Comparison of ENCODE assay signal across 1 cellular context in the genomic region with DNA sequence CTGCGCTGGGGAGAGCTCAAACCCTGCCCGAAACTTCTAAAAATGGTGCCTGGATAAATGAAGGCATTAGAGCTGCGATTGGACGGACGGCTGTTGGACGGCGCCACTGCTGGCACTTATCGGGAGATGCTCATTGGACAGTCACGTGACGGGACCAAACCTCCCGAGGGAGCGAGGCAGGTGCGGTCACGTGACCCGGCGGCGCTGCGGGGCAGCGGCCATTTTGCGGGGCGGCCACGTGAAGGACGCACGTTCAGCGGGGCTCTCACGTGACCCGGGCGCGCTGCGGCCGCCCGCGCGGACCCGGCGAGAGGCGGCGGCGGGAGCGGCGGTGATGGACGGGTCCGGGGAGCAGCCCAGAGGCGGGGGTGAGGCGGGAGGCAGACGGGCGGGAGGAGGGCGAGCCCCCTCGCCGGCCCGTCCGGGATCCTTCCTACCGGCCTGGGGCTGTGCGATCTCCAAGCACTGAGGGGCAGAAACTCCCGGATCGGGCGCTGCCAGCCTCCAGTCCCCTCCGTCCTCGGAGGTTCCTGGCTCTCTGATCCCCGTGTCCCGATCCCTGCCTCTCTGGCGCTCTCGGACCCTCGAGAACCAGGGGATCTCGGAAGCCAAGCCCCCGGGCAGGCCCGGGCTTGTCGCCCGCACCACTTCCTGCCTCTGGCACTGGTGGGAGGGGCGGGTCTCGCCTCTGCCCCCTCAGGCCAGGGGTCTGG.
TF ChIP-seq lines count a peak whose summit lies in the region.

A gene (plus strand): TSS at position 281 of the 713 bp plus-strand sequence. CDS start 54 bp downstream, at position 335.

TF ChIP-seq in K562, 482 proteins besides CTCF, POLR2A, EP300 and RAD21 (continued from another document and continues in another):
- TF ChIP-seq MYNN (IDR thresholded peaks at IDR 0.05) (no peak), MYNN (CRISPR knock-in tag; IDR thresholded peaks at IDR 0.05) (no peak), NR1H2 (CRISPR knock-in tag; IDR thresholded peaks at IDR 0.05) (no peak), ZNF174 (CRISPR knock-in tag; IDR thresholded peaks at IDR 0.05) (no peak), TRIM24 (IDR thresholded peaks at IDR 0.05) (peak in 1 of 2 experiments; percentile 60; a peak in 2 of 4 replicates), RBBP5 (IDR thresholded peaks at IDR 0.05; ENCODE audit: borderline replicate concordance, insufficient read depth, low read length, poor library complexity, severe bottlenecking) (peak; percentile 55), ESRRA (IDR thresholded peaks at IDR 0.05; ENCODE audit: borderline replicate concordance, low read depth) (peak; percentile 77; the same call in 1 of the 2 replicates), EZH2 (IDR thresholded peaks at IDR 0.05; ENCODE audit: borderline replicate concordance, low read depth, low read length) (no peak), GATAD2A (IDR thresholded peaks at IDR 0.05) (no peak), NFXL1 (CRISPR knock-in tag; IDR thresholded peaks at IDR 0.05) (no peak), ZNF140 (CRISPR knock-in tag; IDR thresholded peaks at IDR 0.05) (no peak), MECOM (CRISPR knock-in tag; IDR thresholded peaks at IDR 0.05) (peak; percentile 81), ZNF212 (CRISPR knock-in tag; IDR thresholded peaks at IDR 0.05) (no peak), TAF7 (tag; IDR thresholded peaks at IDR 0.05) (no peak), ZNF282 (CRISPR knock-in tag; IDR thresholded peaks at IDR 0.05) (no peak), EP400 (IDR thresholded peaks at IDR 0.05) (peak; percentile 70; the same call in 1 of the 2 replicates), EGR1 (conservative IDR thresholded peaks at IDR 0.05) (peak; percentile 80), ETV1 (tag; conservative IDR thresholded peaks at IDR 0.05; ENCODE audit: low read depth) (peak; percentile 36; the same call in 1 of the 2 replicates), ZNF239 (CRISPR knock-in tag; IDR thresholded peaks at IDR 0.05) (peak; percentile 47; the same call in 1 of the 2 replicates), NR2F6 (CRISPR knock-in tag; IDR thresholded peaks at IDR 0.05) (peak; percentile 6; the same call in 1 of the 2 replicates), SREBF1 (IDR thresholded peaks at IDR 0.05; ENCODE audit: borderline replicate concordance, low read depth, low read length) (peak; percentile 95), SIN3B (IDR thresholded peaks at IDR 0.05; ENCODE audit: low read depth) (peak; percentile 86), KLF6 (CRISPR knock-in tag; IDR thresholded peaks at IDR 0.05; ENCODE audit: borderline replicate concordance) (peak; percentile 69), ZZZ3 (IDR thresholded peaks at IDR 0.05) (no peak), SMAD4 (CRISPR knock-in tag; conservative IDR thresholded peaks at IDR 0.05) (peak; percentile 83), POLR2G (IDR thresholded peaks at IDR 0.05; ENCODE audit: low read depth, low read length) (peak; percentile 82), ZNF644 (tag; IDR thresholded peaks at IDR 0.05; ENCODE audit: low read depth) (peak; percentile 85; the same call in 1 of the 2 replicates), YBX1 (IDR thresholded peaks at IDR 0.05) (no peak), HDAC3 (IDR thresholded peaks at IDR 0.05; ENCODE audit: borderline replicate concordance, partially characterized antibody) (no peak), ARHGAP35 (IDR thresholded peaks at IDR 0.05; ENCODE audit: partially characterized antibody) (no peak), ZEB2 (IDR thresholded peaks at IDR 0.05) (0 out of 2 replicates have a peak, but pooled peaks have one; percentile 35), ZNF354B (CRISPR knock-in tag; IDR thresholded peaks at IDR 0.05) (no peak), ZKSCAN1 (IDR thresholded peaks at IDR 0.05; ENCODE audit: low read depth, low read length) (no peak), TARDBP (IDR thresholded peaks at IDR 0.05) (peak; percentile 70; the same call in 1 of the 2 replicates), TCF3 (CRISPR knock-in tag; IDR thresholded peaks at IDR 0.05) (peak; percentile 53), RBM25 (IDR thresholded peaks at IDR 0.05; ENCODE audit: low read depth, low read length, severe bottlenecking) (no peak), JUN (IDR thresholded peaks at IDR 0.05; ENCODE audit: borderline replicate concordance, low read depth, low read length) (peak; percentile 92; the same call in 1 of the 2 replicates), JUN (CRISPR knock-in tag; IDR thresholded peaks at IDR 0.05; ENCODE audit: borderline replicate concordance) (no peak), JUND (IDR thresholded peaks at IDR 0.05; ENCODE audit: borderline replicate concordance, low read depth, low read length) (peak; percentile 67; the same call in 1 of the 2 replicates), JUND (tag; IDR thresholded peaks at IDR 0.05; ENCODE audit: borderline replicate concordance, low read depth, low read length) (peak; percentile 53; the same call in 1 of the 3 replicates), ZSCAN29 (IDR thresholded peaks at IDR 0.05) (no peak), CBX1 (IDR thresholded peaks at IDR 0.05; ENCODE audit: low read depth) (peak; percentile 88), U2AF2 (optimal IDR thresholded peaks at IDR 0.05; ENCODE audit: low read depth, low read length) (no peak), POLR2AphosphoS5 (IDR thresholded peaks at IDR 0.05; ENCODE audit: control insufficient read depth, insufficient read depth, low read depth, low read length) (peak; percentile 54), ASH1L (IDR thresholded peaks at IDR 0.05; ENCODE audit: borderline replicate concordance, low read depth, partially characterized antibody) (no peak), ZNF197 (CRISPR knock-in tag; IDR thresholded peaks at IDR 0.05; ENCODE audit: low read depth) (no peak), RBFOX2 (IDR thresholded peaks at IDR 0.05; ENCODE audit: low read depth, low read length) (peak; percentile 86), ZNF785 (CRISPR knock-in tag; IDR thresholded peaks at IDR 0.05) (no peak), ZNF133 (CRISPR knock-in tag; IDR thresholded peaks at IDR 0.05) (0 out of 2 replicates have a peak, but pooled peaks have one; percentile 24), NONO (IDR thresholded peaks at IDR 0.05; ENCODE audit: low read depth in 2 of 2, low read length in 1 of 2) (peak in 1 of 2 experiments; percentile 62; a peak in 1 of 4 replicates)
- TF ChIP-seq, protein P1, sequence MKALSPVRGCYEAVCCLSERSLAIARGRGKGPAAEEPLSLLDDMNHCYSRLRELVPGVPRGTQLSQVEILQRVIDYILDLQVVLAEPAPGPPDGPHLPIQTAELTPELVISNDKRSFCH (CRISPR knock-in tag; IDR thresholded peaks at IDR 0.05), result no peak
- TF ChIP-seq, protein P1 (tag; IDR thresholded peaks at IDR 0.05), result peak; percentile 89
- TF ChIP-seq, protein P2, sequence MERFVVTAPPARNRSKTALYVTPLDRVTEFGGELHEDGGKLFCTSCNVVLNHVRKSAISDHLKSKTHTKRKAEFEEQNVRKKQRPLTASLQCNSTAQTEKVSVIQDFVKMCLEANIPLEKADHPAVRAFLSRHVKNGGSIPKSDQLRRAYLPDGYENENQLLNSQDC (CRISPR knock-in tag; IDR thresholded peaks at IDR 0.05), result no peak
- TF ChIP-seq, protein P3, sequence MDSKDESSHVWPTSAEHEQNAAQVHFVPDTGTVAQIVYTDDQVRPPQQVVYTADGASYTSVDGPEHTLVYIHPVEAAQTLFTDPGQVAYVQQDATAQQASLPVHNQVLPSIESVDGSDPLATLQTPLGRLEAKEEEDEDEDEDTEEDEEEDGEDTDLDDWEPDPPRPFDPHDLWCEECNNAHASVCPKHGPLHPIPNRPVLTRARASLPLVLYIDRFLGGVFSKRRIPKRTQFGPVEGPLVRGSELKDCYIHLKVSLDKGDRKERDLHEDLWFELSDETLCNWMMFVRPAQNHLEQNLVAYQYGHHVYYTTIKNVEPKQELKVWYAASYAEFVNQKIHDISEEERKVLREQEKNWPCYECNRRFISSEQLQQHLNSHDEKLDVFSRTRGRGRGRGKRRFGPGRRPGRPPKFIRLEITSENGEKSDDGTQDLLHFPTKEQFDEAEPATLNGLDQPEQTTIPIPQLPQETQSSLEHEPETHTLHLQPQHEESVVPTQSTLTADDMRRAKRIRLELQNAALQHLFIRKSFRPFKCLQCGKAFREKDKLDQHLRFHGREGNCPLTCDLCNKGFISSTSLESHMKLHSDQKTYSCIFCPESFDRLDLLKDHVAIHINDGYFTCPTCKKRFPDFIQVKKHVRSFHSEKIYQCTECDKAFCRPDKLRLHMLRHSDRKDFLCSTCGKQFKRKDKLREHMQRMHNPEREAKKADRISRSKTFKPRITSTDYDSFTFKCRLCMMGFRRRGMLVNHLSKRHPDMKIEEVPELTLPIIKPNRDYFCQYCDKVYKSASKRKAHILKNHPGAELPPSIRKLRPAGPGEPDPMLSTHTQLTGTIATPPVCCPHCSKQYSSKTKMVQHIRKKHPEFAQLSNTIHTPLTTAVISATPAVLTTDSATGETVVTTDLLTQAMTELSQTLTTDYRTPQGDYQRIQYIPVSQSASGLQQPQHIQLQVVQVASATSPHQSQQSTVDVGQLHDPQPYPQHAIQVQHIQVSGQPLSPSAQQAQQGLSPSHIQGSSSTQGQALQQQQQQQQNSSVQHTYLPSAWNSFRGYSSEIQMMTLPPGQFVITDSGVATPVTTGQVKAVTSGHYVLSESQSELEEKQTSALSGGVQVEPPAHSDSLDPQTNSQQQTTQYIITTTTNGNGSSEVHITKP (IDR thresholded peaks at IDR 0.05; ENCODE audit: partially characterized antibody), result peak; percentile 87
- TF ChIP-seq, protein P4, sequence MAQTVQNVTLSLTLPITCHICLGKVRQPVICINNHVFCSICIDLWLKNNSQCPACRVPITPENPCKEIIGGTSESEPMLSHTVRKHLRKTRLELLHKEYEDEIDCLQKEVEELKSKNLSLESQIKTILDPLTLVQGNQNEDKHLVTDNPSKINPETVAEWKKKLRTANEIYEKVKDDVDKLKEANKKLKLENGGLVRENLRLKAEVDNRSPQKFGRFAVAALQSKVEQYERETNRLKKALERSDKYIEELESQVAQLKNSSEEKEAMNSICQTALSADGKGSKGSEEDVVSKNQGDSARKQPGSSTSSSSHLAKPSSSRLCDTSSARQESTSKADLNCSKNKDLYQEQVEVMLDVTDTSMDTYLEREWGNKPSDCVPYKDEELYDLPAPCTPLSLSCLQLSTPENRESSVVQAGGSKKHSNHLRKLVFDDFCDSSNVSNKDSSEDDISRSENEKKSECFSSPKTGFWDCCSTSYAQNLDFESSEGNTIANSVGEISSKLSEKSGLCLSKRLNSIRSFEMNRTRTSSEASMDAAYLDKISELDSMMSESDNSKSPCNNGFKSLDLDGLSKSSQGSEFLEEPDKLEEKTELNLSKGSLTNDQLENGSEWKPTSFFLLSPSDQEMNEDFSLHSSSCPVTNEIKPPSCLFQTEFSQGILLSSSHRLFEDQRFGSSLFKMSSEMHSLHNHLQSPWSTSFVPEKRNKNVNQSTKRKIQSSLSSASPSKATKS (CRISPR knock-in tag; IDR thresholded peaks at IDR 0.05), result 0 out of 2 replicates have a peak, but pooled peaks have one; percentile 54
- TF ChIP-seq, protein P5, sequence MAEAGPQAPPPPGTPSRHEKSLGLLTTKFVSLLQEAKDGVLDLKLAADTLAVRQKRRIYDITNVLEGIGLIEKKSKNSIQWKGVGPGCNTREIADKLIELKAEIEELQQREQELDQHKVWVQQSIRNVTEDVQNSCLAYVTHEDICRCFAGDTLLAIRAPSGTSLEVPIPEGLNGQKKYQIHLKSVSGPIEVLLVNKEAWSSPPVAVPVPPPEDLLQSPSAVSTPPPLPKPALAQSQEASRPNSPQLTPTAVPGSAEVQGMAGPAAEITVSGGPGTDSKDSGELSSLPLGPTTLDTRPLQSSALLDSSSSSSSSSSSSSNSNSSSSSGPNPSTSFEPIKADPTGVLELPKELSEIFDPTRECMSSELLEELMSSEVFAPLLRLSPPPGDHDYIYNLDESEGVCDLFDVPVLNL (CRISPR knock-in tag; IDR thresholded peaks at IDR 0.05; ENCODE audit: low read depth), result no peak
- TF ChIP-seq, protein P6, sequence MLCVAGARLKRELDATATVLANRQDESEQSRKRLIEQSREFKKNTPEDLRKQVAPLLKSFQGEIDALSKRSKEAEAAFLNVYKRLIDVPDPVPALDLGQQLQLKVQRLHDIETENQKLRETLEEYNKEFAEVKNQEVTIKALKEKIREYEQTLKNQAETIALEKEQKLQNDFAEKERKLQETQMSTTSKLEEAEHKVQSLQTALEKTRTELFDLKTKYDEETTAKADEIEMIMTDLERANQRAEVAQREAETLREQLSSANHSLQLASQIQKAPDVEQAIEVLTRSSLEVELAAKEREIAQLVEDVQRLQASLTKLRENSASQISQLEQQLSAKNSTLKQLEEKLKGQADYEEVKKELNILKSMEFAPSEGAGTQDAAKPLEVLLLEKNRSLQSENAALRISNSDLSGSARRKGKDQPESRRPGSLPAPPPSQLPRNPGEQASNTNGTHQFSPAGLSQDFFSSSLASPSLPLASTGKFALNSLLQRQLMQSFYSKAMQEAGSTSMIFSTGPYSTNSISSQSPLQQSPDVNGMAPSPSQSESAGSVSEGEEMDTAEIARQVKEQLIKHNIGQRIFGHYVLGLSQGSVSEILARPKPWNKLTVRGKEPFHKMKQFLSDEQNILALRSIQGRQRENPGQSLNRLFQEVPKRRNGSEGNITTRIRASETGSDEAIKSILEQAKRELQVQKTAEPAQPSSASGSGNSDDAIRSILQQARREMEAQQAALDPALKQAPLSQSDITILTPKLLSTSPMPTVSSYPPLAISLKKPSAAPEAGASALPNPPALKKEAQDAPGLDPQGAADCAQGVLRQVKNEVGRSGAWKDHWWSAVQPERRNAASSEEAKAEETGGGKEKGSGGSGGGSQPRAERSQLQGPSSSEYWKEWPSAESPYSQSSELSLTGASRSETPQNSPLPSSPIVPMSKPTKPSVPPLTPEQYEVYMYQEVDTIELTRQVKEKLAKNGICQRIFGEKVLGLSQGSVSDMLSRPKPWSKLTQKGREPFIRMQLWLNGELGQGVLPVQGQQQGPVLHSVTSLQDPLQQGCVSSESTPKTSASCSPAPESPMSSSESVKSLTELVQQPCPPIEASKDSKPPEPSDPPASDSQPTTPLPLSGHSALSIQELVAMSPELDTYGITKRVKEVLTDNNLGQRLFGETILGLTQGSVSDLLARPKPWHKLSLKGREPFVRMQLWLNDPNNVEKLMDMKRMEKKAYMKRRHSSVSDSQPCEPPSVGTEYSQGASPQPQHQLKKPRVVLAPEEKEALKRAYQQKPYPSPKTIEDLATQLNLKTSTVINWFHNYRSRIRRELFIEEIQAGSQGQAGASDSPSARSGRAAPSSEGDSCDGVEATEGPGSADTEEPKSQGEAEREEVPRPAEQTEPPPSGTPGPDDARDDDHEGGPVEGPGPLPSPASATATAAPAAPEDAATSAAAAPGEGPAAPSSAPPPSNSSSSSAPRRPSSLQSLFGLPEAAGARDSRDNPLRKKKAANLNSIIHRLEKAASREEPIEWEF (CRISPR knock-in tag; IDR thresholded peaks at IDR 0.05), result 0 out of 2 replicates have a peak, but pooled peaks have one; percentile 4
- TF ChIP-seq, protein P7, sequence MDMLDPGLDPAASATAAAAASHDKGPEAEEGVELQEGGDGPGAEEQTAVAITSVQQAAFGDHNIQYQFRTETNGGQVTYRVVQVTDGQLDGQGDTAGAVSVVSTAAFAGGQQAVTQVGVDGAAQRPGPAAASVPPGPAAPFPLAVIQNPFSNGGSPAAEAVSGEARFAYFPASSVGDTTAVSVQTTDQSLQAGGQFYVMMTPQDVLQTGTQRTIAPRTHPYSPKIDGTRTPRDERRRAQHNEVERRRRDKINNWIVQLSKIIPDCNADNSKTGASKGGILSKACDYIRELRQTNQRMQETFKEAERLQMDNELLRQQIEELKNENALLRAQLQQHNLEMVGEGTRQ (CRISPR knock-in tag; IDR thresholded peaks at IDR 0.05), result peak; percentile 98
